Comparison of ENCODE assay signal across 1 cellular context in genomic region chr14:93765970-93766369, GRCh38.
TF ChIP-seq lines count a peak whose summit lies in the region.

No MANE protein-coding gene starts in this region.

TF ChIP-seq in H1, 55 proteins besides CTCF, POLR2A, EP300 and RAD21:
- no peak for TF ChIP-seq RFX5 (IDR thresholded peaks at IDR 0.05; ENCODE audit: borderline replicate concordance, low read depth, low read length)
- no peak for TF ChIP-seq HDAC2 (IDR thresholded peaks at IDR 0.05; ENCODE audit: borderline replicate concordance in 1 of 2, low read depth in 2 of 2, low read length in 2 of 2)
- no peak for TF ChIP-seq KDM5A (IDR thresholded peaks at IDR 0.05; ENCODE audit: low read length)
- TF ChIP-seq, protein P1, sequence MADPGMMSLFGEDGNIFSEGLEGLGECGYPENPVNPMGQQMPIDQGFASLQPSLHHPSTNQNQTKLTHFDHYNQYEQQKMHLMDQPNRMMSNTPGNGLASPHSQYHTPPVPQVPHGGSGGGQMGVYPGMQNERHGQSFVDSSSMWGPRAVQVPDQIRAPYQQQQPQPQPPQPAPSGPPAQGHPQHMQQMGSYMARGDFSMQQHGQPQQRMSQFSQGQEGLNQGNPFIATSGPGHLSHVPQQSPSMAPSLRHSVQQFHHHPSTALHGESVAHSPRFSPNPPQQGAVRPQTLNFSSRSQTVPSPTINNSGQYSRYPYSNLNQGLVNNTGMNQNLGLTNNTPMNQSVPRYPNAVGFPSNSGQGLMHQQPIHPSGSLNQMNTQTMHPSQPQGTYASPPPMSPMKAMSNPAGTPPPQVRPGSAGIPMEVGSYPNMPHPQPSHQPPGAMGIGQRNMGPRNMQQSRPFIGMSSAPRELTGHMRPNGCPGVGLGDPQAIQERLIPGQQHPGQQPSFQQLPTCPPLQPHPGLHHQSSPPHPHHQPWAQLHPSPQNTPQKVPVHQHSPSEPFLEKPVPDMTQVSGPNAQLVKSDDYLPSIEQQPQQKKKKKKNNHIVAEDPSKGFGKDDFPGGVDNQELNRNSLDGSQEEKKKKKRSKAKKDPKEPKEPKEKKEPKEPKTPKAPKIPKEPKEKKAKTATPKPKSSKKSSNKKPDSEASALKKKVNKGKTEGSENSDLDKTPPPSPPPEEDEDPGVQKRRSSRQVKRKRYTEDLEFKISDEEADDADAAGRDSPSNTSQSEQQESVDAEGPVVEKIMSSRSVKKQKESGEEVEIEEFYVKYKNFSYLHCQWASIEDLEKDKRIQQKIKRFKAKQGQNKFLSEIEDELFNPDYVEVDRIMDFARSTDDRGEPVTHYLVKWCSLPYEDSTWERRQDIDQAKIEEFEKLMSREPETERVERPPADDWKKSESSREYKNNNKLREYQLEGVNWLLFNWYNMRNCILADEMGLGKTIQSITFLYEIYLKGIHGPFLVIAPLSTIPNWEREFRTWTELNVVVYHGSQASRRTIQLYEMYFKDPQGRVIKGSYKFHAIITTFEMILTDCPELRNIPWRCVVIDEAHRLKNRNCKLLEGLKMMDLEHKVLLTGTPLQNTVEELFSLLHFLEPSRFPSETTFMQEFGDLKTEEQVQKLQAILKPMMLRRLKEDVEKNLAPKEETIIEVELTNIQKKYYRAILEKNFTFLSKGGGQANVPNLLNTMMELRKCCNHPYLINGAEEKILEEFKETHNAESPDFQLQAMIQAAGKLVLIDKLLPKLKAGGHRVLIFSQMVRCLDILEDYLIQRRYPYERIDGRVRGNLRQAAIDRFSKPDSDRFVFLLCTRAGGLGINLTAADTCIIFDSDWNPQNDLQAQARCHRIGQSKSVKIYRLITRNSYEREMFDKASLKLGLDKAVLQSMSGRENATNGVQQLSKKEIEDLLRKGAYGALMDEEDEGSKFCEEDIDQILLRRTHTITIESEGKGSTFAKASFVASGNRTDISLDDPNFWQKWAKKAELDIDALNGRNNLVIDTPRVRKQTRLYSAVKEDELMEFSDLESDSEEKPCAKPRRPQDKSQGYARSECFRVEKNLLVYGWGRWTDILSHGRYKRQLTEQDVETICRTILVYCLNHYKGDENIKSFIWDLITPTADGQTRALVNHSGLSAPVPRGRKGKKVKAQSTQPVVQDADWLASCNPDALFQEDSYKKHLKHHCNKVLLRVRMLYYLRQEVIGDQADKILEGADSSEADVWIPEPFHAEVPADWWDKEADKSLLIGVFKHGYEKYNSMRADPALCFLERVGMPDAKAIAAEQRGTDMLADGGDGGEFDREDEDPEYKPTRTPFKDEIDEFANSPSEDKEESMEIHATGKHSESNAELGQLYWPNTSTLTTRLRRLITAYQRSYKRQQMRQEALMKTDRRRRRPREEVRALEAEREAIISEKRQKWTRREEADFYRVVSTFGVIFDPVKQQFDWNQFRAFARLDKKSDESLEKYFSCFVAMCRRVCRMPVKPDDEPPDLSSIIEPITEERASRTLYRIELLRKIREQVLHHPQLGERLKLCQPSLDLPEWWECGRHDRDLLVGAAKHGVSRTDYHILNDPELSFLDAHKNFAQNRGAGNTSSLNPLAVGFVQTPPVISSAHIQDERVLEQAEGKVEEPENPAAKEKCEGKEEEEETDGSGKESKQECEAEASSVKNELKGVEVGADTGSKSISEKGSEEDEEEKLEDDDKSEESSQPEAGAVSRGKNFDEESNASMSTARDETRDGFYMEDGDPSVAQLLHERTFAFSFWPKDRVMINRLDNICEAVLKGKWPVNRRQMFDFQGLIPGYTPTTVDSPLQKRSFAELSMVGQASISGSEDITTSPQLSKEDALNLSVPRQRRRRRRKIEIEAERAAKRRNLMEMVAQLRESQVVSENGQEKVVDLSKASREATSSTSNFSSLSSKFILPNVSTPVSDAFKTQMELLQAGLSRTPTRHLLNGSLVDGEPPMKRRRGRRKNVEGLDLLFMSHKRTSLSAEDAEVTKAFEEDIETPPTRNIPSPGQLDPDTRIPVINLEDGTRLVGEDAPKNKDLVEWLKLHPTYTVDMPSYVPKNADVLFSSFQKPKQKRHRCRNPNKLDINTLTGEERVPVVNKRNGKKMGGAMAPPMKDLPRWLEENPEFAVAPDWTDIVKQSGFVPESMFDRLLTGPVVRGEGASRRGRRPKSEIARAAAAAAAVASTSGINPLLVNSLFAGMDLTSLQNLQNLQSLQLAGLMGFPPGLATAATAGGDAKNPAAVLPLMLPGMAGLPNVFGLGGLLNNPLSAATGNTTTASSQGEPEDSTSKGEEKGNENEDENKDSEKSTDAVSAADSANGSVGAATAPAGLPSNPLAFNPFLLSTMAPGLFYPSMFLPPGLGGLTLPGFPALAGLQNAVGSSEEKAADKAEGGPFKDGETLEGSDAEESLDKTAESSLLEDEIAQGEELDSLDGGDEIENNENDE (IDR thresholded peaks at IDR 0.05; ENCODE audit: insufficient replicate concordance, low read length): peak; percentile 71
